8 cellular contexts compared by ENCODE assay signal in genomic region chr1:40877681-40878080, GRCh38. TPM values are rescaled to one million over a fixed set of nuclear protein-coding genes. Genes with fewer than 3 reads are reported as not detected.
DNase-seq lines count a peak whose midpoint lies in the region; ATAC-seq and TF ChIP-seq lines count a peak whose summit lies in the region.

No MANE protein-coding gene starts in this region.

- H3K27me3 ChIP-seq in ACC112 (ENCODE audit: insufficient read depth, low read length) (no peaks in the 10 kb centered on the region), gastrocnemius medialis (peaks cover 0 to 2% (median 0%) of the 10 kb centered on the region in 3 donors)

- H3K9me3 ChIP-seq in T-helper 17 cell (ENCODE audit: control insufficient read depth, low read length, poor library complexity, severe bottlenecking) (no peaks in the 10 kb centered on the region), gastrocnemius medialis (no peaks in the 10 kb centered on the region)

- peak overlapping the region; percentile 93 for H3K27ac ChIP-seq in ACC112 (ENCODE audit: low read depth, low read length)
- peak overlapping the region; percentile 7 to 48 (median 26) for H3K27ac ChIP-seq in gastrocnemius medialis

- ATAC-seq in T-helper 17 cell (peak; percentile 39), gastrocnemius medialis (peak; percentile 86 to 89), HG03045 (IDR thresholded peaks at IDR 0.05; ENCODE audit: unreplicated experiment) (no peak), HG03457 (IDR thresholded peaks at IDR 0.05; ENCODE audit: unreplicated experiment) (no peak)

- in situ Hi-C loops in gastrocnemius medialis (cut with MboI; ENCODE audit: low sequenced_read_pairs in 4 of 4) = no loop called here

- no peak overlapping the region for H3K27ac Mint-ChIP-seq in T-helper 17 cell

- no peak for TF ChIP-seq POLR2A in gastrocnemius medialis (IDR thresholded peaks at IDR 0.05)

- DNase-seq in HCEC 1CT = peak; percentile 85
- DNase-seq in T-helper 17 cell = no peak
- peak; percentile 81 for DNase-seq in fibroblast of the conjunctiva (ENCODE audit: low read depth)
- DNase-seq in gastrocnemius medialis = peak; percentile 33 to 57
- no peak for DNase-seq in HUDEP-2 (lab: John Stamatoyannopoulos, UW; ENCODE audit: unreplicated experiment in 76 of 76)

- peaks cover 27% of the 10 kb centered on the region for H3K4me1 Mint-ChIP-seq in T-helper 17 cell

- H3K27me3 Mint-ChIP-seq in T-helper 17 cell = peaks cover 4% of the 10 kb centered on the region

- no peaks in the 10 kb centered on the region for H3K79me2 ChIP-seq in ACC112 (ENCODE audit: control insufficient read depth, insufficient read depth, low read length, unreplicated experiment)

- intact Hi-C loops in gastrocnemius medialis (cut with DNase I; ENCODE audit: low total_unique reads) = no loop called here

- H3K36me3 Mint-ChIP-seq in T-helper 17 cell (ENCODE audit: low read depth) = no peaks in the 10 kb centered on the region

- H3K36me3 ChIP-seq in ACC112 (ENCODE audit: insufficient read depth, low read length) (0 out of 2 replicates have a peak, but pooled peaks cover 7% of the 10 kb centered on the region), gastrocnemius medialis (no peaks in the 10 kb centered on the region)

- no peak overlapping the region for H2AFZ ChIP-seq in ACC112 (ENCODE audit: low read length, unreplicated experiment)

- no peak overlapping the region for H3K4me3 Mint-ChIP-seq in T-helper 17 cell

- H3K4me3 ChIP-seq in ACC112 (ENCODE audit: low read depth, low read length) (peak overlapping the region; percentile 13; the same call in 1 of the 2 replicates), gastrocnemius medialis (no peak overlapping the region)

- H3K4me1 ChIP-seq in ACC112 (ENCODE audit: control insufficient read depth, insufficient read depth, low read length, unreplicated experiment) (peaks cover 47% of the 10 kb centered on the region), gastrocnemius medialis (peaks cover 0 to 6% of the 10 kb centered on the region in 2 donors)

- no peak for TF ChIP-seq CTCF in gastrocnemius medialis (IDR thresholded peaks at IDR 0.05 in 4 of 5, conservative IDR thresholded peaks at IDR 0.05 in 1 of 5)

RNA-seq across cellular contexts. Expression of gene CITED4, which starts 15.5 kb away (rescaled TPM):
- total RNA-seq in T-helper 17 cell (10 to 100 TPM; 17.2 to 23.6 TPM), gastrocnemius medialis (10 to 100 TPM; 15.9 to 30.8 (median 23.1) TPM)

Comparison
In these comparisons a context has a peak if more than half of its experiments do, and no peak if none do; other contexts are left out.
1. DNase-seq: peak in HCEC 1CT (single experiment), fibroblast of the conjunctiva (single experiment) and gastrocnemius medialis (2 of 2); none in T-helper 17 cell (0 of 3) and HUDEP-2 (0 of 76).
2. ATAC-seq: peak in T-helper 17 cell (single experiment) and gastrocnemius medialis (2 of 2); none in HG03045 (single experiment) and HG03457 (single experiment).